15 cellular contexts compared by ENCODE assay signal in the genomic region with DNA sequence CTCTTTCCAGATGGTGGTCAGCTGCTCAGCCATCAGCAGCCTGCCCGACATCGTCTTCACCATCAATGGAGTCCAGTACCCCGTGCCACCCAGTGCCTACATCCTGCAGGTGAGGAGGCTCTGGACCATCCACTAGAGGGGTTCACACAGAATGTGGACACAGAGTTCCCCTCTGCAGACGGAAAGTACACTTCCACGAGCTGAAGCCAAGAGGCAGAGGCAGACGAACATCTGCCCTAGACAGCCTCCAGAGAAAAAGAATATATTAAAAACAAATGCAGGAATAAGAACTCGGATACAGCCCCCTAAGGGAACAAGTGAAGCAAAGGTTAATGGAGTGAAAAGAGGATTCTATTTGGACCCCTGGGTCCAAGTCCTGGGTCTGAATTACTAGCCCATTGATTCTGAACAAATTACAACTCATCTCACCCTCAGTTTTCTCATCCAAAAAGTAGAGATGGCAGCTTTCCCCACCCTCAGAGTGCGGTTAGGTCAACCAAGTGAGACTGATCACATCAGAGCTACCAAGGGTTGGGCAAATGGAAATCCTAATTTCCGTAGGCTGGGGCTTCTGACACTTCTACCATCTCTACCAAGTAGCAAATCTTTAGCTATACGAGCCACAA. TPM values are rescaled to one million over a fixed set of nuclear protein-coding genes. Genes with fewer than 3 reads are reported as not detected.
"Had no signal": no experiment of that assay in that cellular context is flagged by ENCODE, and none has a peak within 500 bp of the region (broad histone marks: within the 10 kb centered on the region; RNA-seq: fewer than 3 reads in every experiment).

No MANE protein-coding gene starts in this region.

RNA-seq across cellular contexts. Expression of a gene that starts 8.1 kb away (rescaled TPM):
- total RNA-seq: activated B cell treated with CpG ODN at 0.5 μM for 24 hours; activated CD4-positive, alpha-beta memory T cell treated with anti-CD3 and anti-CD28 coated beads for 36 hours; activated CD4-positive, alpha-beta memory T cell treated with anti-CD3 and anti-CD28 coated beads, Interleukin-2, amount 10 ng/mL, durations not matched to agents 7 days and 5 days; activated CD4-positive, alpha-beta T cell treated with anti-CD3 and anti-CD28 coated beads for 36 hours; activated CD4-positive, alpha-beta T cell treated with anti-CD3 and anti-CD28 coated beads, Interleukin-2, amount 10 ng/mL, durations not matched to agents 24 days and 14 days; activated CD4-positive, alpha-beta T cell treated with anti-CD3 and anti-CD28 coated beads, Interleukin-2, amount 10 ng/mL, durations not matched to agents 7 days and 5 days; activated CD8-positive, alpha-beta memory T cell treated with anti-CD3 and anti-CD28 coated beads for 36 hours; activated CD8-positive, alpha-beta memory T cell treated with anti-CD3 and anti-CD28 coated beads, Interleukin-2, amount 10 ng/mL, durations not matched to agents 7 days and 5 days; activated CD8-positive, alpha-beta T cell treated with anti-CD3 and anti-CD28 coated beads for 36 hours; activated CD8-positive, alpha-beta T cell treated with anti-CD3 and anti-CD28 coated beads, Interleukin-2, amount 10 ng/mL, durations not matched to agents 7 days and 5 days; T-cell; T-helper 1 cell treated with Interleukin-12 subunit alpha and Interleukin-12 subunit beta and Interleukin-4 antibody, amounts not matched to agents 30 ng/mL and 1 ng/mL, for 36 hours; T-helper 17 cell; T-helper 2 cell treated with Interferon-gamma antibody and Interleukin-4, amounts not matched to agents 100 ng/mL and 5 ng/mL, for 36 hours had no signal

RNA-seq across cellular contexts. Expression of a gene that starts 10.7 kb away (rescaled TPM):
- total RNA-seq: activated B cell treated with CpG ODN at 0.5 μM for 24 hours; activated CD4-positive, alpha-beta memory T cell treated with anti-CD3 and anti-CD28 coated beads for 36 hours; activated CD4-positive, alpha-beta memory T cell treated with anti-CD3 and anti-CD28 coated beads, Interleukin-2, amount 10 ng/mL, durations not matched to agents 7 days and 5 days; activated CD4-positive, alpha-beta T cell treated with anti-CD3 and anti-CD28 coated beads for 36 hours; activated CD4-positive, alpha-beta T cell treated with anti-CD3 and anti-CD28 coated beads, Interleukin-2, amount 10 ng/mL, durations not matched to agents 24 days and 14 days; activated CD4-positive, alpha-beta T cell treated with anti-CD3 and anti-CD28 coated beads, Interleukin-2, amount 10 ng/mL, durations not matched to agents 7 days and 5 days; activated CD8-positive, alpha-beta memory T cell treated with anti-CD3 and anti-CD28 coated beads for 36 hours; activated CD8-positive, alpha-beta memory T cell treated with anti-CD3 and anti-CD28 coated beads, Interleukin-2, amount 10 ng/mL, durations not matched to agents 7 days and 5 days; activated CD8-positive, alpha-beta T cell treated with anti-CD3 and anti-CD28 coated beads for 36 hours; activated CD8-positive, alpha-beta T cell treated with anti-CD3 and anti-CD28 coated beads, Interleukin-2, amount 10 ng/mL, durations not matched to agents 7 days and 5 days; T-cell; T-helper 1 cell treated with Interleukin-12 subunit alpha and Interleukin-12 subunit beta and Interleukin-4 antibody, amounts not matched to agents 30 ng/mL and 1 ng/mL, for 36 hours; T-helper 17 cell; T-helper 2 cell treated with Interferon-gamma antibody and Interleukin-4, amounts not matched to agents 100 ng/mL and 5 ng/mL, for 36 hours; WTC11 had no signal

RNA-seq across cellular contexts. Expression of a gene that starts 29.5 kb away (rescaled TPM):
- total RNA-seq: activated B cell treated with CpG ODN at 0.5 μM for 24 hours; activated CD4-positive, alpha-beta memory T cell treated with anti-CD3 and anti-CD28 coated beads for 36 hours; activated CD4-positive, alpha-beta memory T cell treated with anti-CD3 and anti-CD28 coated beads, Interleukin-2, amount 10 ng/mL, durations not matched to agents 7 days and 5 days; activated CD4-positive, alpha-beta T cell treated with anti-CD3 and anti-CD28 coated beads for 36 hours; activated CD4-positive, alpha-beta T cell treated with anti-CD3 and anti-CD28 coated beads, Interleukin-2, amount 10 ng/mL, durations not matched to agents 24 days and 14 days; activated CD4-positive, alpha-beta T cell treated with anti-CD3 and anti-CD28 coated beads, Interleukin-2, amount 10 ng/mL, durations not matched to agents 7 days and 5 days; activated CD8-positive, alpha-beta memory T cell treated with anti-CD3 and anti-CD28 coated beads for 36 hours; activated CD8-positive, alpha-beta memory T cell treated with anti-CD3 and anti-CD28 coated beads, Interleukin-2, amount 10 ng/mL, durations not matched to agents 7 days and 5 days; activated CD8-positive, alpha-beta T cell treated with anti-CD3 and anti-CD28 coated beads for 36 hours; activated CD8-positive, alpha-beta T cell treated with anti-CD3 and anti-CD28 coated beads, Interleukin-2, amount 10 ng/mL, durations not matched to agents 7 days and 5 days; T-cell; T-helper 1 cell treated with Interleukin-12 subunit alpha and Interleukin-12 subunit beta and Interleukin-4 antibody, amounts not matched to agents 30 ng/mL and 1 ng/mL, for 36 hours; T-helper 17 cell; T-helper 2 cell treated with Interferon-gamma antibody and Interleukin-4, amounts not matched to agents 100 ng/mL and 5 ng/mL, for 36 hours had no signal
